ENCODE assay signal across 8 cellular contexts in the genomic region with DNA sequence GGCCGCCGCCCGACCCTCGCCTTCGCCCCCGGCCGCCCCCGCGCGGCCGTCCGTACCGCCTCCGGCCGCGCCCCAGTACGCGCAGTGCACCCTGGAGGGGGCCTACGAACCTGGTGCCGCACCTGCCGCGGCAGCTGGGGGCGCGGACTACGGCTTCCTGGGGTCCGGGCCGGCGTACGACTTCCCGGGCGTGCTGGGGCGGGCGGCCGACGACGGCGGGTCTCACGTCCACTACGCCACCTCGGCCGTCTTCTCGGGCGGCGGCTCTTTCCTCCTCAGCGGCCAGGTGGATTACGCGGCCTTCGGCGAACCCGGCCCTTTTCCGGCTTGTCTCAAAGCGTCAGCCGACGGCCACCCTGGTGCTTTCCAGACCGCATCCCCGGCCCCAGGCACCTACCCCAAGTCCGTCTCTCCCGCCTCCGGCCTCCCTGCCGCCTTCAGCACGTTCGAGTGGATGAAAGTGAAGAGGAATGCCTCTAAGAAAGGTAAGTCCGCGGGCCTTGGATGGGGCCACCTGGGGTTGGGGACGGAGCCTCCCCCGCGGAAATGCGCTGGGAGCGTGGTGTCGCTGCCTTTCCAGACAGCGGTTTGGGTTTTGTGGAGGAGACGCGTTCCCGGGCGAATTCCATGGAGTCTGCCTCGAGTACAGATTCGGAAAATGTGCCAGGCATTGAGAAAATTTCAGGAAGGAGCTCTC. TPM values are rescaled to one million over a fixed set of nuclear protein-coding genes. Genes with fewer than 3 reads are reported as not detected.
DNase-seq lines count a peak whose midpoint lies in the region; ATAC-seq and TF ChIP-seq lines count a peak whose summit lies in the region.

No MANE protein-coding gene starts in this region.

- peaks cover 90% of the 10 kb centered on the region for H3K27me3 Mint-ChIP-seq in CD4-positive, alpha-beta T cell
- H3K27me3 Mint-ChIP-seq in endodermal cell (ENCODE audit: insufficient read depth) (peaks cover 87% of the 10 kb centered on the region), neural crest cell (ENCODE audit: low read depth) (peaks cover 96% of the 10 kb centered on the region)

- H3K9me3 ChIP-seq in CD4-positive, alpha-beta T cell (ENCODE audit: control insufficient read depth, low read length), result no peaks in the 10 kb centered on the region
- no peaks in the 10 kb centered on the region for H3K9me3 ChIP-seq in endodermal cell (ENCODE audit: control insufficient read depth, low read length)

- H3K9me3 Mint-ChIP-seq in CD4-positive, alpha-beta T cell, result no peaks in the 10 kb centered on the region
- H3K9me3 Mint-ChIP-seq in endodermal cell (no peaks in the 10 kb centered on the region), neural crest cell (no peaks in the 10 kb centered on the region)

- peak overlapping the region; percentile 58 for H3K4me3 ChIP-seq in endodermal cell (ENCODE audit: low read length)

- no peak for TF ChIP-seq CTCF in CD4-positive, alpha-beta T cell (IDR thresholded peaks at IDR 0.05)
- TF ChIP-seq CTCF in endodermal cell (conservative IDR thresholded peaks at IDR 0.05), result peak; percentile 15
- TF ChIP-seq CTCF in neural crest cell (conservative IDR thresholded peaks at IDR 0.05), result no peak

- H3K27ac ChIP-seq in CD4-positive, alpha-beta T cell (ENCODE audit: low read depth, low read length), result no peak overlapping the region
- H3K27ac ChIP-seq in endodermal cell (ENCODE audit: low read depth, low read length), result no peak overlapping the region

- no peak for DNase-seq in CD4-positive, alpha-beta T cell
- peak; percentile 17 for DNase-seq in NCI-H146 treated with DMSO at 0.1 percent for 48 hours (lab: John Stamatoyannopoulos, UW; ENCODE audit: unreplicated experiment)
- DNase-seq in endodermal cell, result peak; percentile 83
- no peak for DNase-seq in neural crest cell (ENCODE audit: low read depth, low spot score)
- no peak for DNase-seq in NK-92 treated with Interleukin-12 subunit alpha and Interleukin-12 subunit beta, amount 100 ng/mL, for 24 hours (lab: John Stamatoyannopoulos, UW)
- DNase-seq in effector CD4-positive, alpha-beta T cell, result no peak
- DNase-seq in SW480 (ENCODE audit: low spot score), result no peak

- H3K4me3 Mint-ChIP-seq in CD4-positive, alpha-beta T cell, result peak overlapping the region; percentile 71
- H3K4me3 Mint-ChIP-seq in endodermal cell (peak overlapping the region; percentile 48), neural crest cell (peak overlapping the region; percentile 42)

- peaks cover 10% of the 10 kb centered on the region for H3K4me1 ChIP-seq in endodermal cell (ENCODE audit: control insufficient read depth, insufficient read depth, low read length)

- POLR2A ChIA-PET in CD4-positive, alpha-beta T cell (lab: Charles Lee), result interaction anchor here (0.7 kb wide), 1 partner anchor 16 kb away, joined by 3 read pairs; no protein-coding TSS in a partner anchor

- ATAC-seq in CD4-positive, alpha-beta T cell (ENCODE audit: poor library complexity), result no peak
- no peak for ATAC-seq in HG02588 (IDR thresholded peaks at IDR 0.05; ENCODE audit: unreplicated experiment)

- H3K4me1 Mint-ChIP-seq in CD4-positive, alpha-beta T cell (ENCODE audit: low read depth), result peaks cover 24% of the 10 kb centered on the region
- H3K4me1 Mint-ChIP-seq in endodermal cell (peaks cover 37% of the 10 kb centered on the region), neural crest cell (peaks cover 7% of the 10 kb centered on the region)

- no peaks in the 10 kb centered on the region for H3K36me3 ChIP-seq in endodermal cell (ENCODE audit: control insufficient read depth, insufficient read depth, low read length)

- CTCF ChIA-PET in CD4-positive, alpha-beta T cell (lab: Charles Lee), result no interaction called here

- no peak overlapping the region for H3K27ac Mint-ChIP-seq in CD4-positive, alpha-beta T cell
- H3K27ac Mint-ChIP-seq in endodermal cell (no peak overlapping the region), neural crest cell (ENCODE audit: unreplicated experiment) (no peak overlapping the region)

- intact Hi-C loops in CD4-positive, alpha-beta T cell (cut with DNase I, micrococcal nuclease), result no loop called here

- peaks cover 92% of the 10 kb centered on the region for H3K27me3 ChIP-seq in CD4-positive, alpha-beta T cell (ENCODE audit: control insufficient read depth, insufficient read depth, low read length)
- H3K27me3 ChIP-seq in endodermal cell (ENCODE audit: control insufficient read depth, insufficient read depth, low read length, poor library complexity, severe bottlenecking), result peaks cover 100% of the 10 kb centered on the region

- no peaks in the 10 kb centered on the region for H3K36me3 Mint-ChIP-seq in CD4-positive, alpha-beta T cell (ENCODE audit: low read depth)
- no peaks in the 10 kb centered on the region for H3K36me3 Mint-ChIP-seq in endodermal cell (ENCODE audit: low read depth)
- no peaks in the 10 kb centered on the region for H3K36me3 Mint-ChIP-seq in neural crest cell (ENCODE audit: low read depth)

- WGBS in endodermal cell (ENCODE audit: insufficient coverage in 1 of 2, insufficient read length in 1 of 2), 2 experiments, result 1 to 3% methylated on average over 17 to 77 of the region's 77 CpGs

- H3K9ac ChIP-seq in endodermal cell (ENCODE audit: extremely low read depth, low read length, poor library complexity, severe bottlenecking), result no peak overlapping the region

RNA-seq across cellular contexts. Expression of a gene that starts 0.6 kb away (rescaled TPM):
- total RNA-seq in CD4-positive, alpha-beta T cell, result not detected
- under 1 TPM; 0.18 TPM for total RNA-seq in endodermal cell
- polyA plus RNA-seq in endodermal cell (2013, experiment 1 of 2), result 1.5 TPM
- 1.4 TPM for polyA plus RNA-seq in endodermal cell (2013, experiment 2 of 2)
- total RNA-seq in neural crest cell, result not detected in 2 replicates

RNA-seq across cellular contexts. Expression of a gene that starts 32.0 kb away (rescaled TPM):
- total RNA-seq in CD4-positive, alpha-beta T cell, result not detected
- total RNA-seq in endodermal cell, result not detected
- polyA plus RNA-seq in endodermal cell (2013, experiment 1 of 2), result 4.2 TPM
- 4.3 TPM for polyA plus RNA-seq in endodermal cell (2013, experiment 2 of 2)
- 1.5 and 1.9 TPM in 2 replicates for total RNA-seq in neural crest cell

RNA-seq across cellular contexts. Expression of a gene that starts 37.8 kb away (rescaled TPM):
- not detected for total RNA-seq in CD4-positive, alpha-beta T cell
- not detected for total RNA-seq in endodermal cell
- 23.7 TPM for polyA plus RNA-seq in endodermal cell (2013, experiment 1 of 2)
- polyA plus RNA-seq in endodermal cell (2013, experiment 2 of 2), result 13.2 TPM
- total RNA-seq in neural crest cell, result 1.3 TPM in 2 replicates

RNA-seq across cellular contexts. Expression of a gene that starts 59.6 kb away (rescaled TPM):
- total RNA-seq in CD4-positive, alpha-beta T cell, result not detected
- total RNA-seq in endodermal cell (not detected), neural crest cell (not detected in 2 replicates)
- 3.6 TPM for polyA plus RNA-seq in endodermal cell (2013, experiment 1 of 2)
- 2.2 TPM for polyA plus RNA-seq in endodermal cell (2013, experiment 2 of 2)

Comparison
In these comparisons a context has a peak if more than half of its experiments do, and no peak if none do; other contexts are left out.
1. DNase-seq: peak in NCI-H146 treated with DMSO at 0.1 percent for 48 hours (single experiment) and endodermal cell (single experiment); none in CD4-positive, alpha-beta T cell (0 of 10), neural crest cell (single experiment), NK-92 treated with Interleukin-12 subunit alpha and Interleukin-12 subunit beta, amount 100 ng/mL, for 24 hours (single experiment), effector CD4-positive, alpha-beta T cell (single experiment) and SW480 (single experiment).
2. Peak in every context shown above with its lines, with median percentiles within 50 percentile points of each other: H3K4me3 Mint-ChIP-seq.